In the genomic region with DNA sequence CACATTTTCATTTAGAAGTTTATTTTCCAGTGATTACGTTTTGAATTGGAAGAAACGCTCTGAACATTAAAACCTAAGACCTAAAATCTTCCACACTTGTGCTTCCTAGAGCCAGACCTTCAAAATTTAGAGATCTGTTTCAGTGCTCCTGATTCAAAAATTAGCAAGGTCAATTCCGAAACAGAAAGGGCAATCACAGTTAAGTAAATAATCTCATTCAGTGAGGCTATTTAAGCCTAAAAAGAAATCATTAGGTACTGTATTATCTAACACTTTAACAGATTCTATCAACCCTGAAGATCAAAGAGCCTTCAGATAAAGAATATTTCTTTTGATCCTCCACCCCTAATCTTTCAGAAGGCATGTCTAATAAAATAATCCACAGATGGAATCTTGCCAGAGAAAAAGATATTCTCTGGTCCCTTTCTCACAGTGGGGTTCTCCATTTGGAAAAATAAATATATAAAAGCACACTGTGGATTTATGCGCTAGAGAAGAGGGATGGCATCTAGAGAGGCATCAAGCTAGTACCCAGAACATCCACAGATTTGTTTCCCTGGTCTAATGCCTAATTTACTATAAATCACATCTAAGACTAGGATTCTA, we compare ENCODE assay signal across 31 cellular contexts.
"Had no signal": no experiment of that assay in that cellular context is flagged by ENCODE, and none has a peak within 500 bp of the region (broad histone marks: within the 10 kb centered on the region; RNA-seq: fewer than 3 reads in every experiment).

No MANE protein-coding gene starts in this region.

- H3K27ac Mint-ChIP-seq: activated CD4-positive, alpha-beta memory T cell treated with anti-CD3 and anti-CD28 coated beads, Interleukin-2, amount 10 ng/mL, durations not matched to agents 7 days and 5 days; activated CD4-positive, alpha-beta T cell treated with anti-CD3 and anti-CD28 coated beads, Interleukin-2, amount 10 ng/mL, durations not matched to agents 7 days and 5 days; activated naive CD4-positive, alpha-beta T cell treated with anti-CD3 and anti-CD28 coated beads for 36 hours; activated naive CD4-positive, alpha-beta T cell treated with anti-CD3 and anti-CD28 coated beads, Interleukin-2, amount 50 U/mL, for 24 hours; activated naive CD8-positive, alpha-beta T cell treated with anti-CD3 and anti-CD28 coated beads for 36 hours; activated naive CD8-positive, alpha-beta T cell treated with anti-CD3 and anti-CD28 coated beads, Interleukin-2, amount 50 U/mL, for 24 hours; activated T-cell treated with anti-CD3 and anti-CD28 coated beads, Interleukin-2, amount 50 U/mL, for 24 hours; activated T-cell treated with anti-CD3 and anti-CD28 coated beads, Interleukin-2, amount 50 U/mL, for 72 hours had no signal

- H3K4me3 Mint-ChIP-seq: activated CD4-positive, alpha-beta memory T cell treated with anti-CD3 and anti-CD28 coated beads, Interleukin-2, amount 10 ng/mL, durations not matched to agents 7 days and 5 days; activated CD4-positive, alpha-beta T cell treated with anti-CD3 and anti-CD28 coated beads, Interleukin-2, amount 10 ng/mL, durations not matched to agents 7 days and 5 days; activated naive CD4-positive, alpha-beta T cell treated with anti-CD3 and anti-CD28 coated beads for 36 hours; activated naive CD4-positive, alpha-beta T cell treated with anti-CD3 and anti-CD28 coated beads, Interleukin-2, amount 50 U/mL, for 24 hours; activated naive CD8-positive, alpha-beta T cell treated with anti-CD3 and anti-CD28 coated beads for 36 hours; activated naive CD8-positive, alpha-beta T cell treated with anti-CD3 and anti-CD28 coated beads, Interleukin-2, amount 50 U/mL, for 24 hours; activated T-cell treated with anti-CD3 and anti-CD28 coated beads, Interleukin-2, amount 50 U/mL, for 24 hours; activated T-cell treated with anti-CD3 and anti-CD28 coated beads, Interleukin-2, amount 50 U/mL, for 72 hours; effector memory CD8-positive, alpha-beta T cell had no signal

- H3K27me3 ChIP-seq: adrenal gland, body of pancreas, esophagus muscularis mucosa, foreskin keratinocyte, gastrocnemius medialis, heart left ventricle had no signal

- H3K4me3 ChIP-seq: adrenal gland, body of pancreas, esophagus muscularis mucosa, gastrocnemius medialis, heart left ventricle had no signal

- H3K9me3 ChIP-seq: adrenal gland, body of pancreas, esophagus muscularis mucosa, gastrocnemius medialis, heart left ventricle had no signal

- H3K4me1 ChIP-seq: body of pancreas, esophagus muscularis mucosa, foreskin keratinocyte, gastrocnemius medialis had no signal

- FAIRE-seq: colon had no signal

- H3K27ac ChIP-seq: body of pancreas, esophagus muscularis mucosa, foreskin keratinocyte, gastrocnemius medialis, heart left ventricle had no signal

- H3K9me3 Mint-ChIP-seq: activated CD4-positive, alpha-beta memory T cell treated with anti-CD3 and anti-CD28 coated beads, Interleukin-2, amount 10 ng/mL, durations not matched to agents 7 days and 5 days; activated CD4-positive, alpha-beta T cell treated with anti-CD3 and anti-CD28 coated beads, Interleukin-2, amount 10 ng/mL, durations not matched to agents 7 days and 5 days; activated naive CD4-positive, alpha-beta T cell treated with anti-CD3 and anti-CD28 coated beads for 36 hours; activated naive CD4-positive, alpha-beta T cell treated with anti-CD3 and anti-CD28 coated beads, Interleukin-2, amount 50 U/mL, for 24 hours; activated naive CD8-positive, alpha-beta T cell treated with anti-CD3 and anti-CD28 coated beads for 36 hours; activated naive CD8-positive, alpha-beta T cell treated with anti-CD3 and anti-CD28 coated beads, Interleukin-2, amount 50 U/mL, for 24 hours; activated T-cell treated with anti-CD3 and anti-CD28 coated beads, Interleukin-2, amount 50 U/mL, for 24 hours; activated T-cell treated with anti-CD3 and anti-CD28 coated beads, Interleukin-2, amount 50 U/mL, for 72 hours; effector memory CD8-positive, alpha-beta T cell had no signal

- H3K27me3 Mint-ChIP-seq: activated CD4-positive, alpha-beta memory T cell treated with anti-CD3 and anti-CD28 coated beads, Interleukin-2, amount 10 ng/mL, durations not matched to agents 7 days and 5 days; activated CD4-positive, alpha-beta T cell treated with anti-CD3 and anti-CD28 coated beads, Interleukin-2, amount 10 ng/mL, durations not matched to agents 7 days and 5 days; activated naive CD4-positive, alpha-beta T cell treated with anti-CD3 and anti-CD28 coated beads, Interleukin-2, amount 50 U/mL, for 24 hours; activated naive CD8-positive, alpha-beta T cell treated with anti-CD3 and anti-CD28 coated beads for 36 hours; activated naive CD8-positive, alpha-beta T cell treated with anti-CD3 and anti-CD28 coated beads, Interleukin-2, amount 50 U/mL, for 24 hours; activated T-cell treated with anti-CD3 and anti-CD28 coated beads, Interleukin-2, amount 50 U/mL, for 24 hours; effector memory CD8-positive, alpha-beta T cell had no signal

- ATAC-seq: activated naive CD8-positive, alpha-beta T cell treated with anti-CD3 and anti-CD28 coated beads, Interleukin-2, amount 50 U/mL, for 24 hours; activated T-cell treated with anti-CD3 and anti-CD28 coated beads, Interleukin-2, amount 50 U/mL, for 72 hours; body of pancreas; effector memory CD8-positive, alpha-beta T cell; foreskin keratinocyte; gastrocnemius medialis; heart left ventricle had no signal

- DNase-seq: activated CD4-positive, alpha-beta memory T cell treated with anti-CD3 and anti-CD28 coated beads, Interleukin-2, amount 10 ng/mL, durations not matched to agents 7 days and 5 days; activated CD4-positive, alpha-beta T cell treated with anti-CD3 and anti-CD28 coated beads for 1 hour; activated CD4-positive, alpha-beta T cell treated with anti-CD3 and anti-CD28 coated beads for 4 hours; activated CD4-positive, alpha-beta T cell treated with anti-CD3 and anti-CD28 coated beads, Interleukin-2, amount 10 ng/mL, durations not matched to agents 7 days and 5 days; activated CD4-positive, alpha-beta T cell treated with anti-CD3 and anti-CD28 coated beads, Interleukin-2, amount 50 U/mL, for 4 hours; activated CD8-positive, alpha-beta memory T cell treated with anti-CD3 and anti-CD28 coated beads, Interleukin-2, amount 50 U/mL, for 48 hours; activated effector memory CD4-positive, alpha-beta T cell treated with Interleukin-2 at 50 U/mL for 16 hours; activated gamma-delta T cell treated with Interleukin-2 at 50 U/mL for 16 hours; activated naive CD4-positive, alpha-beta T cell treated with anti-CD3 and anti-CD28 coated beads for 36 hours; activated naive CD8-positive, alpha-beta T cell treated with anti-CD3 and anti-CD28 coated beads for 36 hours; activated naive CD8-positive, alpha-beta T cell treated with anti-CD3 and anti-CD28 coated beads, Interleukin-2, amount 50 U/mL, for 24 hours; activated T-cell treated with anti-CD3 and anti-CD28 coated beads for 4 hours; activated T-cell treated with anti-CD3 and anti-CD28 coated beads, Interleukin-2, amount 50 U/mL, for 24 hours; activated T-cell treated with anti-CD3 and anti-CD28 coated beads, Interleukin-2, amount 50 U/mL, for 72 hours; adrenal gland; amygdala; aorta; body of pancreas; cortex of kidney; dermis blood vessel endothelial cell; effector CD4-positive, alpha-beta T cell; effector memory CD8-positive, alpha-beta T cell; erythroblast; foreskin keratinocyte; gastrocnemius medialis; glutamatergic neuron; heart left ventricle; T-helper 2 cell had no signal
